ENCODE assay signal across 20 cellular contexts in genomic region chr9:107931071-107931715, GRCh38.
"Had no signal": no experiment of that assay in that cellular context is flagged by ENCODE, and none has a peak within 500 bp of the region (broad histone marks: within the 10 kb centered on the region; RNA-seq: fewer than 3 reads in every experiment).

No MANE protein-coding gene starts in this region.

- H3K4me3 Mint-ChIP-seq: memory B cell; naive thymus-derived CD8-positive, alpha-beta T cell; stimulated activated effector memory CD8-positive, alpha-beta T cell treated with anti-CD3 and anti-CD28 coated beads, Interleukin-12 subunit alpha, Interleukin-12 subunit beta, amount 100 ng/mL, for 72 hours; type B pancreatic cell had no signal

- H3K4me3 ChIP-seq: coronary artery, dorsolateral prefrontal cortex, gastroesophageal sphincter, left ventricle myocardium inferior, lower lobe of right lung, right atrium auricular region, sigmoid colon, skin epidermis, suprapubic skin, thyroid gland had no signal

- H3K4me1 Mint-ChIP-seq: memory B cell; naive thymus-derived CD8-positive, alpha-beta T cell; stimulated activated effector memory CD8-positive, alpha-beta T cell treated with anti-CD3 and anti-CD28 coated beads, Interleukin-12 subunit alpha, Interleukin-12 subunit beta, amount 100 ng/mL, for 72 hours had no signal

- ATAC-seq: esophagus mucosa; gastroesophageal sphincter; lower lobe of right lung; naive thymus-derived CD8-positive, alpha-beta T cell; stimulated activated effector memory CD8-positive, alpha-beta T cell treated with anti-CD3 and anti-CD28 coated beads, Interleukin-12 subunit alpha, Interleukin-12 subunit beta, amount 100 ng/mL, for 72 hours; stimulated activated naive CD8-positive, alpha-beta T cell treated with anti-CD3 and anti-CD28 coated beads, Interleukin-15, Interleukin-2, amounts not matched to agents 100 U/mL and 50 U/mL, for 24 hours had no signal

- H3K4me1 ChIP-seq: gastroesophageal sphincter, lower lobe of right lung, right atrium auricular region, sigmoid colon, thyroid gland had no signal

- H3K27ac Mint-ChIP-seq: memory B cell; naive thymus-derived CD8-positive, alpha-beta T cell; stimulated activated effector memory CD8-positive, alpha-beta T cell treated with anti-CD3 and anti-CD28 coated beads, Interleukin-12 subunit alpha, Interleukin-12 subunit beta, amount 100 ng/mL, for 72 hours; type B pancreatic cell had no signal

- H3K27ac ChIP-seq: coronary artery, dorsolateral prefrontal cortex, gastroesophageal sphincter, left ventricle myocardium inferior, lower lobe of right lung, right atrium auricular region, sigmoid colon, suprapubic skin, thyroid gland had no signal

- H3K36me3 ChIP-seq: gastroesophageal sphincter, left ventricle myocardium inferior, lower lobe of right lung, right atrium auricular region, sigmoid colon, suprapubic skin, thyroid gland had no signal

- DNase-seq: dorsolateral prefrontal cortex; effector CD8-positive, alpha-beta T cell; glutamatergic neuron; left ventricle myocardium inferior; lower lobe of right lung; naive thymus-derived CD8-positive, alpha-beta T cell; sigmoid colon; stimulated activated CD4-positive, alpha-beta T cell treated with anti-CD3 and anti-CD28 coated beads, Interleukin-4, amount 100 ng/mL, for 1 hour; stimulated activated CD8-positive, alpha-beta memory T cell treated with anti-CD3 and anti-CD28 coated beads, Interleukin-4, amount 100 ng/mL, for 48 hours; stimulated activated naive CD8-positive, alpha-beta T cell treated with anti-CD3 and anti-CD28 coated beads, Interleukin-15, Interleukin-2, amounts not matched to agents 100 U/mL and 50 U/mL, for 24 hours; thyroid gland had no signal

- H3K36me3 Mint-ChIP-seq: memory B cell; naive thymus-derived CD8-positive, alpha-beta T cell; stimulated activated effector memory CD8-positive, alpha-beta T cell treated with anti-CD3 and anti-CD28 coated beads, Interleukin-12 subunit alpha, Interleukin-12 subunit beta, amount 100 ng/mL, for 72 hours; type B pancreatic cell had no signal

- H3K9me3 ChIP-seq: gastroesophageal sphincter, left ventricle myocardium inferior, lower lobe of right lung, right atrium auricular region, sigmoid colon, suprapubic skin, thyroid gland had no signal

- H3K9me3 Mint-ChIP-seq: memory B cell had no signal

- H3K27me3 ChIP-seq: dorsolateral prefrontal cortex, gastroesophageal sphincter, right atrium auricular region, sigmoid colon, suprapubic skin, thyroid gland had no signal
